ENCODE assay signal across 19 cellular contexts in the genomic region with DNA sequence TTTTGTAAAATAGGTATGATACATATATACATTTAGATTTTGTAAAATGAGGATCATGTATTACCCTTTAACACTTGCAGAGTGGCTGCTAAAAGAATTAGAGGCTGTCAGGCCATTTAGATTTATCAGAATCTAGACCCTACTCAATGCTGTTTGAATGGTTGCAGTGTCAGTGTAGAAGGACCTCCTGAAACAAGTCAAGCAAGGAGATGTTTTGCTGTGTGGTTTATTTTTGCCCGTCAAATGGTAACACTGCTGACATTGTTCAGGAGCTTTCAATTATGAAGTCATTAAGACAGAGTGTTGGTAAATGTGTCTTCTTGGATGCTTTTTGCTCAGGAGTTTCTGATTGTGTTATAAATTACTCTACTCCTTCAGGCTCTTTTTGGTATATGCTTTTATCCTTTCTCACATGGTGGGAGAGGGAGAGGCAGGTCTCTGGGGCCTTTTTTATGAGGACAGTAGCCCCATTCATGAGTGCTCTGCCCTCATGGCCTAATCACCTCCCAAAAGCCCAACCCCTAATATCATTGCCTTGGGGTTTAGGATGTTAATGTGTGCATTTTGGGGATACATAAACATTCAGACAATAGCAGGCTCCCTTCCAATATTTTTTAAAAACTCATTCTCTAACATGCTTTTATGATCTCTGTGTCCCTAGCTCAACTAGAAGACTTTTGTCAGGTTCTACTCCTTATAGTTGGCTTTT. TPM values are rescaled to one million over a fixed set of nuclear protein-coding genes. Genes with fewer than 3 reads are reported as not detected.
DNase-seq lines count a peak whose midpoint lies in the region; ATAC-seq and TF ChIP-seq lines count a peak whose summit lies in the region.
"Had no signal": no experiment of that assay in that cellular context is flagged by ENCODE, and none has a peak within 500 bp of the region (broad histone marks: within the 10 kb centered on the region; RNA-seq: fewer than 3 reads in every experiment).

No MANE protein-coding gene starts in this region.

- no peak overlapping the region for H2BK5ac ChIP-seq in IMR-90 (ENCODE audit: low read depth, low read length, poor library complexity, severe bottlenecking)

- H3K9me3 ChIP-seq in breast epithelium (no peaks in the 10 kb centered on the region), IMR-90 (ENCODE audit: control insufficient read depth, insufficient read depth, low read length) (no peaks in the 10 kb centered on the region), mammary epithelial cell (replicated peaks; ENCODE audit: insufficient read depth, low read length) (no peaks in the 10 kb centered on the region), upper lobe of left lung (no peaks in the 10 kb centered on the region)
- H3K9me3 ChIP-seq: SJSA1 had no signal

- H2BK15ac ChIP-seq in IMR-90 (ENCODE audit: low read depth, low read length), result no peak overlapping the region

- ATAC-seq in IMR-90 (ENCODE audit: low read depth) (no peak), upper lobe of left lung (ENCODE audit: low FRiP score in 2 of 2) (no peak)
- ATAC-seq: Right ventricle myocardium inferior had no signal

- TF ChIP-seq RAD21 in IMR-90 (IDR thresholded peaks at IDR 0.05; ENCODE audit: low read length), result no peak

- TF ChIP-seq EP300 in upper lobe of left lung (IDR thresholded peaks at IDR 0.05), result no peak

- peak overlapping the region; percentile 8; the same call in 1 of the 2 replicates for H3K23ac ChIP-seq in IMR-90 (ENCODE audit: low read depth, low read length)

- no peak overlapping the region for H4K91ac ChIP-seq in IMR-90 (ENCODE audit: insufficient read depth, low read depth, low read length)

- no peak overlapping the region for H3K18ac ChIP-seq in IMR-90 (ENCODE audit: low read depth, low read length)

- H2BK20ac ChIP-seq in IMR-90 (ENCODE audit: low read depth, low read length), result no peak overlapping the region

- H3K27me3 ChIP-seq in breast epithelium, result no peaks in the 10 kb centered on the region
- H3K27me3 ChIP-seq in IMR-90 (ENCODE audit: control insufficient read depth, insufficient read depth, low read length), result no peaks in the 10 kb centered on the region
- H3K27me3 ChIP-seq in mammary epithelial cell (ENCODE audit: insufficient read depth, low read length), result no peaks in the 10 kb centered on the region
- H3K27me3 ChIP-seq in upper lobe of left lung, result no peaks in the 10 kb centered on the region
- H3K27me3 ChIP-seq: SJSA1 had no signal

- H4K8ac ChIP-seq in IMR-90 (ENCODE audit: low read depth in 2 of 2, low read length in 2 of 2), result no peak overlapping the region

- H3K9ac ChIP-seq in IMR-90 (ENCODE audit: low read depth, low read length), result no peak overlapping the region
- H3K9ac ChIP-seq in mammary epithelial cell (ENCODE audit: insufficient read depth, low read length), result no peak overlapping the region

- no peak overlapping the region for H3K4me3 Mint-ChIP-seq in MCF 10A (ENCODE audit: unreplicated experiment)
- H3K4me3 Mint-ChIP-seq in type B pancreatic cell, result no peak overlapping the region
- H3K4me3 Mint-ChIP-seq: CD4-positive, CD25-positive, alpha-beta regulatory T cell had no signal

- H2AK9ac ChIP-seq in IMR-90 (replicated peaks; ENCODE audit: low read depth, low read length, poor library complexity), result no peak overlapping the region

- in situ Hi-C loops in IMR-90 (cut with MboI; ENCODE audit: low sequenced_read_pairs), result no loop called here
- in situ Hi-C loops in mammary epithelial cell (cut with MboI; ENCODE audit: low sequenced_read_pairs in 2 of 2), result no loop called here

- no peak overlapping the region for H4K5ac ChIP-seq in IMR-90 (ENCODE audit: low read depth, low read length)

- DNase-seq in MCF 10A (ENCODE audit: unreplicated experiment) (no peak), breast epithelium (ENCODE audit: low spot score in 2 of 2) (no peak), IMR-90 (no peak), mammary epithelial cell (no peak), type B pancreatic cell (ENCODE audit: extremely low spot score, unreplicated experiment) (no peak), DMS 273 (lab: John Stamatoyannopoulos, UW; ENCODE audit: unreplicated experiment) (no peak), upper lobe of left lung (no peak)
- DNase-seq: CD4-positive, CD25-positive, alpha-beta regulatory T cell; COR-L47; DND-41; H7; MV-4-11; NCI-H1105 treated with DMSO at 0.1 percent for 48 hours; NCI-H2081; NCI-H2171; NCI-H524 treated with DMSO at 0.1 percent for 48 hours; NCI-H82 had no signal

- H3K36me3 ChIP-seq in breast epithelium (peaks cover 10% of the 10 kb centered on the region), IMR-90 (ENCODE audit: control insufficient read depth, insufficient read depth, low read length) (peaks cover 56% of the 10 kb centered on the region), mammary epithelial cell (ENCODE audit: insufficient read depth, low read length) (peaks cover 56% of the 10 kb centered on the region), upper lobe of left lung (peaks cover 41 to 89% (median 75%) of the 10 kb centered on the region in 4 donors)

- no peak overlapping the region for H3K14ac ChIP-seq in IMR-90 (replicated peaks; ENCODE audit: low read depth, low read length)

- H3K56ac ChIP-seq in IMR-90 (ENCODE audit: extremely low read depth, insufficient read depth, low read length), result no peak overlapping the region

- peaks cover 27 to 54% of the 10 kb centered on the region in 2 experiments for H3K79me1 ChIP-seq in IMR-90 (ENCODE audit: low read depth in 1 of 2, low read length in 2 of 2)

- dilution Hi-C loops in IMR-90 (cut with HindIII; ENCODE audit: low sequenced_read_pairs, unreplicated experiment) (no loop called here), mammary epithelial cell (cut with HindIII; ENCODE audit: low sequenced_read_pairs) (no loop called here)

- POLR2A ChIA-PET in MCF 10A (lab: Yijun Ruan, JAX), result interaction anchor here (0.6 to 1.0 kb wide), 3 partner anchors 9 to 27 kb away, joined by 3 to 4 read pairs (median 3); no protein-coding TSS in a partner anchor
- POLR2A ChIA-PET in IMR-90 (lab: Charles Lee; ENCODE audit: unreplicated experiment), result no interaction called here

- TF ChIP-seq CTCF in MCF 10A (IDR thresholded peaks at IDR 0.05; ENCODE audit: unreplicated experiment) (no peak), breast epithelium (IDR thresholded peaks at IDR 0.05) (no peak), IMR-90 (conservative IDR thresholded peaks at IDR 0.05; ENCODE audit: low read depth, low read length) (no peak), mammary epithelial cell (conservative IDR thresholded peaks at IDR 0.05 in 1 of 2, IDR thresholded peaks at IDR 0.05 in 1 of 2; ENCODE audit: extremely low read depth in 1 of 2, insufficient read depth in 1 of 2, low read depth in 1 of 2, low read length in 2 of 2) (no peak), type B pancreatic cell (conservative IDR thresholded peaks at IDR 0.05) (no peak), upper lobe of left lung (IDR thresholded peaks at IDR 0.05) (no peak)

- H3K4me2 ChIP-seq in IMR-90 (ENCODE audit: low read depth, low read length), result no peak overlapping the region
- no peak overlapping the region for H3K4me2 ChIP-seq in mammary epithelial cell (ENCODE audit: insufficient read depth, low read depth, low read length)

- no peaks in the 10 kb centered on the region for H3K9me3 Mint-ChIP-seq in MCF 10A (ENCODE audit: unreplicated experiment)
- no peaks in the 10 kb centered on the region for H3K9me3 Mint-ChIP-seq in type B pancreatic cell
- H3K9me3 Mint-ChIP-seq: CD4-positive, CD25-positive, alpha-beta regulatory T cell had no signal

- H3K36me3 Mint-ChIP-seq in MCF 10A (ENCODE audit: insufficient read depth, unreplicated experiment) (peaks cover 93% of the 10 kb centered on the region), type B pancreatic cell (peaks cover 52% of the 10 kb centered on the region)

- H3K27ac Mint-ChIP-seq in MCF 10A (ENCODE audit: low read depth, unreplicated experiment) (peak overlapping the region; percentile 49), type B pancreatic cell (peak overlapping the region; percentile 34)

- no peaks in the 10 kb centered on the region for H3K27me3 Mint-ChIP-seq in MCF 10A (ENCODE audit: insufficient read depth, unreplicated experiment)
- no peaks in the 10 kb centered on the region for H3K27me3 Mint-ChIP-seq in type B pancreatic cell
- H3K27me3 Mint-ChIP-seq: CD4-positive, CD25-positive, alpha-beta regulatory T cell had no signal

- H3K4me1 ChIP-seq in breast epithelium (no peaks in the 10 kb centered on the region), IMR-90 (ENCODE audit: control insufficient read depth, insufficient read depth, low read length) (peaks cover 6% of the 10 kb centered on the region), mammary epithelial cell (ENCODE audit: insufficient read depth, low read length) (no peaks in the 10 kb centered on the region), upper lobe of left lung (no peaks in the 10 kb centered on the region)

- WGBS in IMR-90 (ENCODE audit: extremely low coverage in 2 of 2, insufficient read length in 1 of 2), 2 experiments, result 100% methylated on average over 1 of the region's 1 CpG; no CpG with 5 or more reads in 1 of the 2 experiments
- WGBS in mammary epithelial cell (ENCODE audit: low coverage, missing lambda C conversion rate), result 22% methylated on average over 1 of the region's 1 CpG
- WGBS in upper lobe of left lung, 2 donors, result 94 to 96% methylated on average over 1 of the region's 1 CpG

- H3K4me3 ChIP-seq in breast epithelium, result no peak overlapping the region
- no peak overlapping the region for H3K4me3 ChIP-seq in IMR-90 (ENCODE audit: insufficient read depth, low read depth, low read length)
- H3K4me3 ChIP-seq in mammary epithelial cell (replicated peaks in 1 of 3; ENCODE audit: insufficient read depth in 1 of 3, low read depth in 2 of 3, low read length in 3 of 3), result no peak overlapping the region
- H3K4me3 ChIP-seq in upper lobe of left lung, result no peak overlapping the region
- H3K4me3 ChIP-seq: SJSA1 had no signal

- no TSS peak for BruUV-seq in MCF 10A (replicated peaks; lab: Mats Ljungman, UMichigan)
- BruUV-seq in IMR-90 (replicated peaks; lab: Mats Ljungman, UMichigan), result no TSS peak
- BruUV-seq in mammary epithelial cell (replicated peaks; lab: Mats Ljungman, UMichigan), result TSS peak; percentile 0

- peaks cover 74% of the 10 kb centered on the region for H3K79me2 ChIP-seq in mammary epithelial cell (ENCODE audit: insufficient read depth, low read length)

- peaks cover 6% of the 10 kb centered on the region; the same call in 1 of the 2 replicates for H3K9me1 ChIP-seq in IMR-90 (ENCODE audit: insufficient read depth, low read length)

- TF ChIP-seq POLR2A in breast epithelium (IDR thresholded peaks at IDR 0.05), result no peak
- TF ChIP-seq POLR2A in IMR-90 (IDR thresholded peaks at IDR 0.05; ENCODE audit: low read depth, low read length), result no peak
- no peak for TF ChIP-seq POLR2A in upper lobe of left lung (IDR thresholded peaks at IDR 0.05)

- H3K27ac ChIP-seq in breast epithelium (no peak overlapping the region), IMR-90 (ENCODE audit: insufficient read depth, low read length) (no peak overlapping the region; the same call in 1 of the 2 replicates), mammary epithelial cell (ENCODE audit: insufficient read depth, low read depth, low read length) (no peak overlapping the region), upper lobe of left lung (no peak overlapping the region)
- H3K27ac ChIP-seq: SJSA1 had no signal

- CTCF ChIA-PET in MCF 10A (lab: Yijun Ruan, JAX) (no interaction called here), IMR-90 (lab: Yijun Ruan, JAX) (no interaction called here), mammary epithelial cell (lab: Charles Lee; ENCODE audit: low non-redundant PET) (interaction anchor here (0.5 kb wide), 1 partner anchor 62 kb away, joined by 3 read pairs; no protein-coding TSS in a partner anchor)

- H3K4me1 Mint-ChIP-seq in MCF 10A (ENCODE audit: insufficient read depth, unreplicated experiment) (no peaks in the 10 kb centered on the region), type B pancreatic cell (ENCODE audit: unreplicated experiment) (no peaks in the 10 kb centered on the region)

- H2AK5ac ChIP-seq in IMR-90 (ENCODE audit: low read depth, low read length), result no peak overlapping the region

- no peak overlapping the region for H3K4ac ChIP-seq in IMR-90 (ENCODE audit: low read depth, low read length)

- no peak overlapping the region for H2BK120ac ChIP-seq in IMR-90 (ENCODE audit: low read depth, low read length)

- H2AFZ ChIP-seq in IMR-90 (replicated peaks; ENCODE audit: low read length, poor library complexity), result no peak overlapping the region
- H2AFZ ChIP-seq in mammary epithelial cell (ENCODE audit: low read depth, low read length), result no peak overlapping the region

- H4K20me1 ChIP-seq in IMR-90 (ENCODE audit: insufficient read depth, low read length) (peaks cover 78% of the 10 kb centered on the region), mammary epithelial cell (ENCODE audit: insufficient read depth, low read length) (no peaks in the 10 kb centered on the region)

- intact Hi-C loops in MCF 10A (cut with micrococcal nuclease), result no loop called here
- intact Hi-C loops in breast epithelium (cut with DNase I; ENCODE audit: low total_unique reads), result no loop called here
- intact Hi-C loops in IMR-90 (cut with micrococcal nuclease), result loop anchor here (10.0 kb wide), 1 partner anchor 375 kb away; no protein-coding TSS in a partner anchor
- intact Hi-C loops in mammary epithelial cell (cut with micrococcal nuclease), result no loop called here

RNA-seq across cellular contexts. Expression of a gene that starts 16.5 kb away (rescaled TPM):
- total RNA-seq in MCF 10A (2022), result 1.6 and 3.0 TPM in 2 replicates
- 10 to 100 TPM in 2 of 3 donors, 1 to 10 TPM in 1; 6.7 to 13.3 (median 12.1) TPM for total RNA-seq in breast epithelium
- total RNA-seq in IMR-90 (2012; rRNA removed), result 4.1 and 6.9 TPM in 2 replicates
- 2.0 and 2.2 TPM in 2 replicates for polyA plus RNA-seq in IMR-90 (2012; rRNA removed)
- polyA plus RNA-seq in IMR-90 (2012; cell fraction: cytosol; rRNA removed), result 0.48 and 0.92 TPM in 2 replicates
- 5.9 and 6.1 TPM in 2 replicates for polyA plus RNA-seq in IMR-90 (2012; cell fraction: nucleus; rRNA removed; ENCODE audit: low replicate concordance)
- 1 to 10 TPM; 5.3 to 6.3 TPM for total RNA-seq in mammary epithelial cell
- polyA plus RNA-seq in mammary epithelial cell, result 0.95 TPM
- polyA minus RNA-seq in mammary epithelial cell, result not detected
- 2.9 and 7.3 TPM in 2 replicates for total RNA-seq in type B pancreatic cell (ENCODE audit: low replicate concordance)
- 10 to 100 TPM in 3 of 6 donors, 1 to 10 TPM in 3; 2.5 to 62.9 (median 13.9) TPM for total RNA-seq in upper lobe of left lung
